Comparison of ENCODE assay signal across 15 cellular contexts in the genomic region with DNA sequence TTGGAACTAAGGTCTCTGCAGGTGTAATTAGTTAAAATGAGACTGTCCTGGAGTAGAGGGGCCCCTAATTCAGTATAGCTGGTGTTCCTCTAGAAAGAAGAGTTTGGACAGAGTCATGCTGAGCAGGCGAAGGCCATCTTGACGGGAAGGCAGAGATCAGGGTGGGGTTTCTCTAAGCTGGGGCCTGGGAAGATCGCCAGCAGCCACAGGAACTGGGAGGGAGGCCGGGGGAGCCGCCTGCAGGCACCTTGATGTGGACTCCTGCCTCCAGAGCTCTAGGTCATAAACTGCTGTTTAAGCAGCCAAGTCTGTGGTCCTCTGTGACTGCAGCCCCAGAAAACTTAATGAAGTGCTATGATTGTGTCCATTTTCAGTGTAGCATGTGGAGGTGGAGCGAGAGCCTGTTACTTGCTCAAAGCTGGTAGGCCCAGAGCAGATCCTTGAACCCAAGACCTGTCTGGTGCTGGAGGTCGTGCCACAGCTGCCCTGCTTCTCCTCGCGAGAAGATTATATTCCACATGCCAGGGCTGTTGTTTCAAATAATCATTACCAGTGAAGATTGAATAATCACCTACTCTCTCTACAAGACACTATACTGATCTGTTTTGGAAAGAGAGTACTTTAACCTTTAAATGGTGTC.
DNase-seq lines count a peak whose midpoint lies in the region; ATAC-seq lines count a peak whose summit lies in the region.
"Had no signal": no experiment of that assay in that cellular context is flagged by ENCODE, and none has a peak within 500 bp of the region (broad histone marks: within the 10 kb centered on the region; RNA-seq: fewer than 3 reads in every experiment).

No MANE protein-coding gene starts in this region.

- H3K27ac Mint-ChIP-seq in activated naive CD4-positive, alpha-beta T cell treated with anti-CD3 and anti-CD28 coated beads, Interleukin-2, amount 50 U/mL, for 72 hours = peak overlapping the region; percentile 68 to 73
- H3K27ac Mint-ChIP-seq: nephron had no signal

- peak; percentile 19 for DNase-seq in DMS79 (lab: John Stamatoyannopoulos, UW)
- DNase-seq in HUDEP-2 (lab: John Stamatoyannopoulos, UW; ENCODE audit: unreplicated experiment in 76 of 76) = peak in 74 of 76 experiments; percentile 32 to 89 (median 80)
- no peak for DNase-seq in activated naive CD4-positive, alpha-beta T cell treated with anti-CD3 and anti-CD28 coated beads, Interleukin-2, amount 50 U/mL, for 72 hours (ENCODE audit: low spot score in 2 of 2)
- DNase-seq in left colon = peak in 1 of 2 donors; percentile 33
- DNase-seq in NCI-H1048 (lab: John Stamatoyannopoulos, UW) = no peak
- no peak for DNase-seq in SKM-1 treated with dmso at 0.1 percent for 144 hours (lab: John Stamatoyannopoulos, UW; ENCODE audit: unreplicated experiment)
- DNase-seq: activated effector memory CD4-positive, alpha-beta T cell treated with anti-CD3 and anti-CD28 coated beads, Interleukin-2, amount 50 U/mL, for 16 hours; dermis blood vessel endothelial cell; kidney glomerular epithelial cell; MG63; NCI-H2227 treated with DMSO at 0.1 percent for 48 hours; tibial artery had no signal

- H3K9me3 Mint-ChIP-seq in activated naive CD4-positive, alpha-beta T cell treated with anti-CD3 and anti-CD28 coated beads, Interleukin-2, amount 50 U/mL, for 72 hours = no peaks in the 10 kb centered on the region
- H3K9me3 Mint-ChIP-seq: nephron had no signal

- ATAC-seq in activated naive CD4-positive, alpha-beta T cell treated with anti-CD3 and anti-CD28 coated beads, Interleukin-2, amount 50 U/mL, for 72 hours = peak in 1 of 2 donors; percentile 22
- peak; percentile 82 for ATAC-seq in left colon
- no peak for ATAC-seq in GM18511 (IDR thresholded peaks at IDR 0.05; ENCODE audit: unreplicated experiment)
- ATAC-seq in HG03469 (IDR thresholded peaks at IDR 0.05; ENCODE audit: unreplicated experiment) = no peak

- intact Hi-C loops in left colon (cut with DNase I, micrococcal nuclease) = no loop called here

- no peaks in the 10 kb centered on the region for H3K36me3 Mint-ChIP-seq in activated naive CD4-positive, alpha-beta T cell treated with anti-CD3 and anti-CD28 coated beads, Interleukin-2, amount 50 U/mL, for 72 hours

Comparison
In these comparisons a context has a peak if more than half of its experiments do, and no peak if none do; other contexts are left out.
1. DNase-seq: peak in DMS79 (single experiment) and HUDEP-2 (74 of 76); none in activated naive CD4-positive, alpha-beta T cell treated with anti-CD3 and anti-CD28 coated beads, Interleukin-2, amount 50 U/mL, for 72 hours (0 of 2), NCI-H1048 (single experiment) and SKM-1 treated with dmso at 0.1 percent for 144 hours (single experiment).